ENCODE assay signal across 1 cellular context in the genomic region with DNA sequence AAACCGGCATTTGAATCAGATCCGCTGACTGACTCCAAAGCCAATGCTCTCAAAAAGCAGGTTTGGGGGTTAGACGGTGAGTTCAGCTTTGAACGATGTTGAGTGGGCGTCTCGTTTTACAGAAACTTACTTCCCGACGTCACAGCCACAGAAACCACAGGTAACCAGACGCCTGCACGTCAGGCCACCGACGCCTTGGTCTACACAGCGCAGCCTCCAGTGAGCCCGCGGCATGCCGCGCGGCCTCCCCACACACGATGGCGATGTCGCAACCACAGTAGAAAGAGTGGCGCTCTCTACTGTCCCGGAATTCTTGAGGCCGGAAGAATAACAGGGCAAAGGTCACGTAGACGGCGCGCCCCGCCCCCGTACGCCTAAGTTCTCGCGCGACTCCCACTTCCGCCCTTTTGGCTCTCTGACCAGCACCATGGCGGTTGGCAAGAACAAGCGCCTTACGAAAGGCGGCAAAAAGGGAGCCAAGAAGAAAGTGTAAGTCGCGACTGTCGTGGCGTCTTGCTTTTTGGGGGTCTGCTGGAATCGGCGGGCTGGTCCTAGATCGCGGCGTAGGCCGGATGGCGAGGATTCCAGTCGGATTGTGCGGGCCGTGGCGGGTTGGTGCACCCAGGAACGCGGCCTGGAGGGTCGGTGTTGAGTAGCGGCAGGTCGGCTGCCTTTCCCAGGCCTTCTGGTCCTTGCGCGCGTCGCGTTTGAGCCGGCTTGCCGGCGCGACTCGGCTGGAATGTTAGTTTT.
TF ChIP-seq lines count a peak whose summit lies in the region.

TSS of gene RPS3A (plus strand) at position 403 of the 750 bp plus-strand sequence. CDS start at position 428, 25 bp downstream.

TF ChIP-seq in K562, 482 proteins besides CTCF, POLR2A, EP300 and RAD21 (continued from another document and continues in another):
- TF ChIP-seq, protein P1, sequence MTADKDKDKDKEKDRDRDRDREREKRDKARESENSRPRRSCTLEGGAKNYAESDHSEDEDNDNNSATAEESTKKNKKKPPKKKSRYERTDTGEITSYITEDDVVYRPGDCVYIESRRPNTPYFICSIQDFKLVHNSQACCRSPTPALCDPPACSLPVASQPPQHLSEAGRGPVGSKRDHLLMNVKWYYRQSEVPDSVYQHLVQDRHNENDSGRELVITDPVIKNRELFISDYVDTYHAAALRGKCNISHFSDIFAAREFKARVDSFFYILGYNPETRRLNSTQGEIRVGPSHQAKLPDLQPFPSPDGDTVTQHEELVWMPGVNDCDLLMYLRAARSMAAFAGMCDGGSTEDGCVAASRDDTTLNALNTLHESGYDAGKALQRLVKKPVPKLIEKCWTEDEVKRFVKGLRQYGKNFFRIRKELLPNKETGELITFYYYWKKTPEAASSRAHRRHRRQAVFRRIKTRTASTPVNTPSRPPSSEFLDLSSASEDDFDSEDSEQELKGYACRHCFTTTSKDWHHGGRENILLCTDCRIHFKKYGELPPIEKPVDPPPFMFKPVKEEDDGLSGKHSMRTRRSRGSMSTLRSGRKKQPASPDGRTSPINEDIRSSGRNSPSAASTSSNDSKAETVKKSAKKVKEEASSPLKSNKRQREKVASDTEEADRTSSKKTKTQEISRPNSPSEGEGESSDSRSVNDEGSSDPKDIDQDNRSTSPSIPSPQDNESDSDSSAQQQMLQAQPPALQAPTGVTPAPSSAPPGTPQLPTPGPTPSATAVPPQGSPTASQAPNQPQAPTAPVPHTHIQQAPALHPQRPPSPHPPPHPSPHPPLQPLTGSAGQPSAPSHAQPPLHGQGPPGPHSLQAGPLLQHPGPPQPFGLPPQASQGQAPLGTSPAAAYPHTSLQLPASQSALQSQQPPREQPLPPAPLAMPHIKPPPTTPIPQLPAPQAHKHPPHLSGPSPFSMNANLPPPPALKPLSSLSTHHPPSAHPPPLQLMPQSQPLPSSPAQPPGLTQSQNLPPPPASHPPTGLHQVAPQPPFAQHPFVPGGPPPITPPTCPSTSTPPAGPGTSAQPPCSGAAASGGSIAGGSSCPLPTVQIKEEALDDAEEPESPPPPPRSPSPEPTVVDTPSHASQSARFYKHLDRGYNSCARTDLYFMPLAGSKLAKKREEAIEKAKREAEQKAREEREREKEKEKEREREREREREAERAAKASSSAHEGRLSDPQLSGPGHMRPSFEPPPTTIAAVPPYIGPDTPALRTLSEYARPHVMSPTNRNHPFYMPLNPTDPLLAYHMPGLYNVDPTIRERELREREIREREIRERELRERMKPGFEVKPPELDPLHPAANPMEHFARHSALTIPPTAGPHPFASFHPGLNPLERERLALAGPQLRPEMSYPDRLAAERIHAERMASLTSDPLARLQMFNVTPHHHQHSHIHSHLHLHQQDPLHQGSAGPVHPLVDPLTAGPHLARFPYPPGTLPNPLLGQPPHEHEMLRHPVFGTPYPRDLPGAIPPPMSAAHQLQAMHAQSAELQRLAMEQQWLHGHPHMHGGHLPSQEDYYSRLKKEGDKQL (CRISPR knock-in tag; IDR thresholded peaks at IDR 0.05; ENCODE audit: borderline replicate concordance), result 0 out of 2 replicates have a peak, but pooled peaks have one; percentile 77
- peak; percentile 95 for TF ChIP-seq CREB3L1 (IDR thresholded peaks at IDR 0.05; ENCODE audit: borderline replicate concordance, low read depth)
- TF ChIP-seq HDAC3 (IDR thresholded peaks at IDR 0.05; ENCODE audit: borderline replicate concordance, partially characterized antibody), result peak; percentile 60
- no peak for TF ChIP-seq ZNF408 (CRISPR knock-in tag; IDR thresholded peaks at IDR 0.05; ENCODE audit: low read depth)
- no peak; the same call in 1 of the 2 replicates for TF ChIP-seq MAFF (IDR thresholded peaks at IDR 0.05; ENCODE audit: low read length)
- TF ChIP-seq MCM3 (IDR thresholded peaks at IDR 0.05), result no peak
- TF ChIP-seq NR0B1 (IDR thresholded peaks at IDR 0.05; ENCODE audit: partially characterized antibody), result no peak
- TF ChIP-seq, protein P2, sequence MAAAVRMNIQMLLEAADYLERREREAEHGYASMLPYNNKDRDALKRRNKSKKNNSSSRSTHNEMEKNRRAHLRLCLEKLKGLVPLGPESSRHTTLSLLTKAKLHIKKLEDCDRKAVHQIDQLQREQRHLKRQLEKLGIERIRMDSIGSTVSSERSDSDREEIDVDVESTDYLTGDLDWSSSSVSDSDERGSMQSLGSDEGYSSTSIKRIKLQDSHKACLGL (CRISPR knock-in tag; IDR thresholded peaks at IDR 0.05; ENCODE audit: borderline replicate concordance, poor library complexity, severe bottlenecking), result peak; percentile 33
- peak; percentile 68; the same call in 1 of the 2 replicates for TF ChIP-seq TOE1 (IDR thresholded peaks at IDR 0.05; ENCODE audit: borderline replicate concordance)
- peak; percentile 76 for TF ChIP-seq TOE1 (CRISPR knock-in tag; IDR thresholded peaks at IDR 0.05; ENCODE audit: borderline replicate concordance, low read depth)
- TF ChIP-seq HNRNPL (IDR thresholded peaks at IDR 0.05; ENCODE audit: low read depth, low read length), result 0 out of 2 replicates have a peak, but pooled peaks have one; percentile 58
- TF ChIP-seq ZNF785 (CRISPR knock-in tag; IDR thresholded peaks at IDR 0.05), result no peak
- TF ChIP-seq SRSF7 (optimal IDR thresholded peaks at IDR 0.05; ENCODE audit: low read depth, low read length), result no peak
- no peak for TF ChIP-seq TSHZ1 (CRISPR knock-in tag; IDR thresholded peaks at IDR 0.05)
- no peak for TF ChIP-seq ETS2 (tag; IDR thresholded peaks at IDR 0.05; ENCODE audit: borderline replicate concordance, poor library complexity, severe bottlenecking)
- TF ChIP-seq, protein P3, sequence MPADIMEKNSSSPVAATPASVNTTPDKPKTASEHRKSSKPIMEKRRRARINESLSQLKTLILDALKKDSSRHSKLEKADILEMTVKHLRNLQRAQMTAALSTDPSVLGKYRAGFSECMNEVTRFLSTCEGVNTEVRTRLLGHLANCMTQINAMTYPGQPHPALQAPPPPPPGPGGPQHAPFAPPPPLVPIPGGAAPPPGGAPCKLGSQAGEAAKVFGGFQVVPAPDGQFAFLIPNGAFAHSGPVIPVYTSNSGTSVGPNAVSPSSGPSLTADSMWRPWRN (IDR thresholded peaks at IDR 0.05; ENCODE audit: low read depth), result 0 out of 2 replicates have a peak, but pooled peaks have one; percentile 20
- TF ChIP-seq JUN (IDR thresholded peaks at IDR 0.05; ENCODE audit: borderline replicate concordance, low read depth, low read length), result 0 out of 2 replicates have a peak, but pooled peaks have one; percentile 36
- no peak for TF ChIP-seq JUN (CRISPR knock-in tag; IDR thresholded peaks at IDR 0.05; ENCODE audit: borderline replicate concordance)
- TF ChIP-seq NFIC (IDR thresholded peaks at IDR 0.05), result peak; percentile 82
- peak; percentile 93 for TF ChIP-seq FOXK1 (CRISPR knock-in tag; IDR thresholded peaks at IDR 0.05; ENCODE audit: borderline replicate concordance)
- no peak for TF ChIP-seq ZNF217 (CRISPR knock-in tag; IDR thresholded peaks at IDR 0.05)
- peak; percentile 71; the same call in 1 of the 2 replicates for TF ChIP-seq CGGBP1 (CRISPR knock-in tag; IDR thresholded peaks at IDR 0.05)
- TF ChIP-seq NFXL1 (CRISPR knock-in tag; IDR thresholded peaks at IDR 0.05), result 0 out of 2 replicates have a peak, but pooled peaks have one; percentile 50
- no peak for TF ChIP-seq ARID2 (IDR thresholded peaks at IDR 0.05)
- no peak for TF ChIP-seq ZNF174 (CRISPR knock-in tag; IDR thresholded peaks at IDR 0.05)
- peak; percentile 84 for TF ChIP-seq KLF1 (tag; IDR thresholded peaks at IDR 0.05)
- TF ChIP-seq BRF1 (IDR thresholded peaks at IDR 0.05; ENCODE audit: borderline replicate concordance, extremely low read depth, insufficient read length), result no peak
- TF ChIP-seq HOMEZ (CRISPR knock-in tag; IDR thresholded peaks at IDR 0.05), result no peak
- no peak for TF ChIP-seq ZNF444 (CRISPR knock-in tag; IDR thresholded peaks at IDR 0.05)
- TF ChIP-seq NR4A1 (CRISPR knock-in tag; IDR thresholded peaks at IDR 0.05), result no peak
- 0 out of 2 replicates have a peak, but pooled peaks have one; percentile 50 for TF ChIP-seq NR4A1 (tag; IDR thresholded peaks at IDR 0.05)
- no peak for TF ChIP-seq PHB (CRISPR knock-in tag; IDR thresholded peaks at IDR 0.05)
- 0 out of 2 replicates have a peak, but pooled peaks have one; percentile 83 for TF ChIP-seq ZNF12 (CRISPR knock-in tag; IDR thresholded peaks at IDR 0.05)
- TF ChIP-seq FOSL1 (tag; conservative IDR thresholded peaks at IDR 0.05), result peak; percentile 29; the same call in 1 of the 2 replicates
- TF ChIP-seq, protein P4, sequence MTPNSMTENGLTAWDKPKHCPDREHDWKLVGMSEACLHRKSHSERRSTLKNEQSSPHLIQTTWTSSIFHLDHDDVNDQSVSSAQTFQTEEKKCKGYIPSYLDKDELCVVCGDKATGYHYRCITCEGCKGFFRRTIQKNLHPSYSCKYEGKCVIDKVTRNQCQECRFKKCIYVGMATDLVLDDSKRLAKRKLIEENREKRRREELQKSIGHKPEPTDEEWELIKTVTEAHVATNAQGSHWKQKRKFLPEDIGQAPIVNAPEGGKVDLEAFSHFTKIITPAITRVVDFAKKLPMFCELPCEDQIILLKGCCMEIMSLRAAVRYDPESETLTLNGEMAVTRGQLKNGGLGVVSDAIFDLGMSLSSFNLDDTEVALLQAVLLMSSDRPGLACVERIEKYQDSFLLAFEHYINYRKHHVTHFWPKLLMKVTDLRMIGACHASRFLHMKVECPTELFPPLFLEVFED (CRISPR knock-in tag; conservative IDR thresholded peaks at IDR 0.05), result no peak
- no peak for TF ChIP-seq ADNP (tag; IDR thresholded peaks at IDR 0.05)
- peak; percentile 25 to 79; a peak in 2 of 4 replicates for TF ChIP-seq MLLT1 (IDR thresholded peaks at IDR 0.05)
- TF ChIP-seq HMG20B (CRISPR knock-in tag; IDR thresholded peaks at IDR 0.05), result no peak
- TF ChIP-seq ZNF707 (CRISPR knock-in tag; conservative IDR thresholded peaks at IDR 0.05), result no peak
- TF ChIP-seq ZNF551 (CRISPR knock-in tag; IDR thresholded peaks at IDR 0.05), result no peak
- peak; percentile 98 for TF ChIP-seq CEBPB (tag; IDR thresholded peaks at IDR 0.05)
- TF ChIP-seq SMAD2 (IDR thresholded peaks at IDR 0.05; ENCODE audit: low read depth, low read length), result no peak
